Comparison of ENCODE assay signal across 1 cellular context in genomic region chr20:63044605-63045004, GRCh38.
TF ChIP-seq lines count a peak whose summit lies in the region.

No MANE protein-coding gene starts in this region.

TF ChIP-seq in HepG2, 621 proteins besides CTCF, POLR2A, EP300 and RAD21 (continued from another document):
- TF ChIP-seq ARID4A (CRISPR knock-in tag; IDR thresholded peaks at IDR 0.05; ENCODE audit: borderline replicate concordance), result no peak
